In the genomic region with DNA sequence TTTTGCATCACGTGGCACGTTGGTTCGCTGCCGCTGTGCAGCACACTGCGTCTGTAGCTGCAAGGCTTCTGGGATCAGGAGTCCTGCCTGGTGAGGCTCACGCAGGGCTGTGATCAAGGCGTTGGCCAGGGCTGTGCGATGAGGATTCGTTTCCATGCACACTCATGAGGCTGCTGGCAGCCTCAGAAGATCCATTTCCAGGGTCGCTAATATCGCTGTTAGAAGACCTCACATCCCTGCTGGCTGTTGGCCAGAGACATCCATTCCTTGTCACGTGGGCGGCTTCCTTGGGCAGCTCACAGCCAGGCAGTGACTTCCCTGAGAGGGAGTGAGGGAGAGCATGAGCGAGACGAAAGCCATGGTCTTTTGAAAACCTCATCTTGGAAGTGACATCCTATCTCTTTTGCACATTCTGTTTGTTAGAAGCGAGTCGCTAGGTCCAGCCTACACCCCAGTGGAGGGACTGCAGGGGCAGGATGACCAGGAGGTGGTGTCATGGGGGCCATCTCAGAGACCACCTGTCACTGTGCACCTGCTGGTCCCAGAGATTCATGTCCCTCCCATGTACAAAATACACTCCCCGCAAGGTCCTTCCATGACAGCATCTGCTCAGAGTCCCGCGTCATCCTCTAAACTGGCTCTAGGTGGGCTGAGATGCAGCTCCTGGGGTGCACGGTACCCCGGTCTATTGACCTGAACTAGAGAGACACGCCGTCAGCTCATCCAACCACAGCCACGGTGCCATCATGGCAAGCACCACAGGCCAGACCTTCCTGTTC, we compare ENCODE assay signal across 10 cellular contexts. TPM values are rescaled to one million over a fixed set of nuclear protein-coding genes. Genes with fewer than 3 reads are reported as not detected.
A peak's percentile ranks its signal among the peaks of the same experiment; 100 is the strongest.
DNase-seq lines count a peak whose midpoint lies in the region; ATAC-seq and TF ChIP-seq lines count a peak whose summit lies in the region.
"Had no signal": no experiment of that assay in that cellular context is flagged by ENCODE, and none has a peak within 500 bp of the region (broad histone marks: within the 10 kb centered on the region; RNA-seq: fewer than 3 reads in every experiment).

No MANE protein-coding gene starts in this region.

- CTCF ChIA-PET in activated naive CD4-positive, alpha-beta T cell treated with anti-CD3 and anti-CD28 coated beads for 36 hours (lab: Charles Lee) = interaction anchor here (0.8 to 0.9 kb wide), 2 partner anchors 24 to 262 kb away, joined by 3 read pairs; no protein-coding TSS in a partner anchor

- ATAC-seq in left lobe of liver (peak; percentile 42), GM18519 (IDR thresholded peaks at IDR 0.05; ENCODE audit: low FRiP score, unreplicated experiment) (no peak)

- peak overlapping the region in 2 of 4 donors; percentile 72 to 87 for H3K27ac ChIP-seq in tibial nerve
- H3K27ac ChIP-seq: brain microvascular endothelial cell, C4-2B had no signal

- H3K36me3 ChIP-seq in tibial nerve = no peaks in the 10 kb centered on the region
- H3K36me3 ChIP-seq: brain microvascular endothelial cell had no signal

- peak overlapping the region; percentile 46 for H3K4me3 Mint-ChIP-seq in activated naive CD4-positive, alpha-beta T cell treated with anti-CD3 and anti-CD28 coated beads for 36 hours
- no peak overlapping the region for H3K4me3 Mint-ChIP-seq in progenitor cell of endocrine pancreas (ENCODE audit: low read depth)

- no peaks in the 10 kb centered on the region for H3K27me3 Mint-ChIP-seq in activated naive CD4-positive, alpha-beta T cell treated with anti-CD3 and anti-CD28 coated beads for 36 hours (ENCODE audit: low read depth)
- H3K27me3 Mint-ChIP-seq in progenitor cell of endocrine pancreas = no peaks in the 10 kb centered on the region

- intact Hi-C loops in activated naive CD4-positive, alpha-beta T cell treated with anti-CD3 and anti-CD28 coated beads for 36 hours (cut with micrococcal nuclease) = no loop called here

- H3K27me3 ChIP-seq in tibial nerve = no peaks in the 10 kb centered on the region
- H3K27me3 ChIP-seq: brain microvascular endothelial cell had no signal

- TF ChIP-seq POLR2A in tibial nerve (IDR thresholded peaks at IDR 0.05) = no peak

- H3K9me3 ChIP-seq in tibial nerve = no peaks in the 10 kb centered on the region

- H3K27ac Mint-ChIP-seq in activated naive CD4-positive, alpha-beta T cell treated with anti-CD3 and anti-CD28 coated beads for 36 hours = peak overlapping the region; percentile 85
- H3K27ac Mint-ChIP-seq in progenitor cell of endocrine pancreas = no peak overlapping the region

- H3K4me1 ChIP-seq in tibial nerve = peaks cover 0 to 75% (median 40%) of the 10 kb centered on the region in 4 donors

- TF ChIP-seq CTCF in choroid plexus epithelial cell (conservative IDR thresholded peaks at IDR 0.05; ENCODE audit: low read depth, low read length) (no peak), tibial nerve (IDR thresholded peaks at IDR 0.05) (no peak), progenitor cell of endocrine pancreas (IDR thresholded peaks at IDR 0.05; ENCODE audit: unreplicated experiment) (no peak)

- peaks cover 52% of the 10 kb centered on the region for H3K4me1 Mint-ChIP-seq in activated naive CD4-positive, alpha-beta T cell treated with anti-CD3 and anti-CD28 coated beads for 36 hours (ENCODE audit: low read depth)
- peaks cover 35% of the 10 kb centered on the region for H3K4me1 Mint-ChIP-seq in progenitor cell of endocrine pancreas (ENCODE audit: low read depth)

- TF ChIP-seq EP300 in tibial nerve (IDR thresholded peaks at IDR 0.05) = no peak

- no peak overlapping the region for H3K4me3 ChIP-seq in choroid plexus epithelial cell (ENCODE audit: low read depth, low read length)
- H3K4me3 ChIP-seq in tibial nerve = peak overlapping the region in 1 of 4 donors; percentile 24

- 47 to 54% methylated on average over 24 to 25 of the region's 25 CpGs for WGBS in tibial nerve, 2 donors

- H3K9me3 Mint-ChIP-seq in activated naive CD4-positive, alpha-beta T cell treated with anti-CD3 and anti-CD28 coated beads for 36 hours = no peaks in the 10 kb centered on the region
- no peaks in the 10 kb centered on the region for H3K9me3 Mint-ChIP-seq in progenitor cell of endocrine pancreas (ENCODE audit: low read depth)

- no peak for DNase-seq in activated naive CD4-positive, alpha-beta T cell treated with anti-CD3 and anti-CD28 coated beads for 36 hours
- no peak for DNase-seq in activated naive CD4-positive, alpha-beta T cell (lab: John Stamatoyannopoulos, UW)
- DNase-seq in choroid plexus epithelial cell (ENCODE audit: low read depth) = peak; percentile 23
- DNase-seq in left lobe of liver (ENCODE audit: low spot score) = peak; percentile 48
- peak; percentile 12 to 27 for DNase-seq in tibial nerve (ENCODE audit: low spot score in 2 of 2)
- no peak for DNase-seq in stimulated activated naive CD4-positive, alpha-beta T cell treated with Interleukin-2 at 50 U/mL for 16 hours (lab: John Stamatoyannopoulos, UW)
- no peak for DNase-seq in progenitor cell of endocrine pancreas (ENCODE audit: low spot score, unreplicated experiment)
- DNase-seq: brain microvascular endothelial cell had no signal

- H3K36me3 Mint-ChIP-seq in activated naive CD4-positive, alpha-beta T cell treated with anti-CD3 and anti-CD28 coated beads for 36 hours (ENCODE audit: low read depth) = no peaks in the 10 kb centered on the region
- no peaks in the 10 kb centered on the region for H3K36me3 Mint-ChIP-seq in progenitor cell of endocrine pancreas (ENCODE audit: insufficient read depth)

RNA-seq across cellular contexts. Expression of a gene that starts 12.2 kb away (rescaled TPM):
- 1 to 10 TPM; 8.7 to 8.9 TPM for total RNA-seq in activated naive CD4-positive, alpha-beta T cell treated with anti-CD3 and anti-CD28 coated beads for 36 hours
- total RNA-seq in left lobe of liver (29.3 TPM), tibial nerve (10 to 100 TPM; 22.2 to 33.3 (median 28.5) TPM), progenitor cell of endocrine pancreas (102 and 106 TPM in 2 replicates)

RNA-seq across cellular contexts. Expression of a gene that starts 56.1 kb away (rescaled TPM):
- under 1 TPM; 0.49 to 0.55 TPM for total RNA-seq in activated naive CD4-positive, alpha-beta T cell treated with anti-CD3 and anti-CD28 coated beads for 36 hours
- total RNA-seq in left lobe of liver (1.1 TPM), tibial nerve (1 to 10 TPM; 1.2 to 2.0 (median 1.4) TPM), progenitor cell of endocrine pancreas (2.1 and 2.4 TPM in 2 replicates)

Comparison
In these comparisons a context has a peak if more than half of its experiments do, and no peak if none do; other contexts are left out.
1. DNase-seq: peak in choroid plexus epithelial cell (single experiment), left lobe of liver (single experiment) and tibial nerve (2 of 2); none in activated naive CD4-positive, alpha-beta T cell treated with anti-CD3 and anti-CD28 coated beads for 36 hours (single experiment), activated naive CD4-positive, alpha-beta T cell (0 of 4), stimulated activated naive CD4-positive, alpha-beta T cell treated with Interleukin-2 at 50 U/mL for 16 hours (single experiment) and progenitor cell of endocrine pancreas (single experiment).